In the genomic region with DNA sequence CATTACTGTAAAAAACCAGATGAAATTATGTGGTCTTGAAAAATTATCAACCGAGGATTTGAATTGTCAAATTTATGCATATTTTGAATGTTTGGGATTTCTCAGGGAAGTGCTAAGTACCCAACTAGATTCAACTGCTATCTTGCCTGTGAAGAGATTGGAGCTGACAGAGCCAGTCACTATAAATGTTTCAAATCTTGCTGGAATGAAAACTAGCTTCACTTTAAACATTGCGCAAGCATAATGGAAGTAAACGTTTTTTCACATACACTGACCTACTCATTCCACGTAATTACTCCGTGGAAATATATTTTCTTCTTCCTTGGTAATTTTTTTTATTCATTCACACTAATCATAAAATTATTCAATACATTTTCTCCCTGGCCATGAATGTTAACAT, we compare ENCODE assay signal across 11 cellular contexts.
"Had no signal": no experiment of that assay in that cellular context is flagged by ENCODE, and none has a peak within 500 bp of the region (broad histone marks: within the 10 kb centered on the region; RNA-seq: fewer than 3 reads in every experiment).

No MANE protein-coding gene starts in this region.

- H3K27ac Mint-ChIP-seq: activated naive CD8-positive, alpha-beta T cell treated with anti-CD3 and anti-CD28 coated beads, Interleukin-2, amount 10 ng/mL, durations not matched to agents 7 days and 5 days; T-helper 17 cell had no signal

- DNase-seq: activated CD4-positive, alpha-beta T cell treated with anti-CD3 and anti-CD28 coated beads, Interleukin-2, amount 50 U/mL, for 48 hours; activated naive CD8-positive, alpha-beta T cell treated with anti-CD3 and anti-CD28 coated beads, Interleukin-2, amount 10 ng/mL, durations not matched to agents 7 days and 5 days; activated T-cell treated with anti-CD3 and anti-CD28 coated beads, Interleukin-2, amount 50 U/mL, for 48 hours; colonic mucosa; effector CD8-positive, alpha-beta T cell; left ventricle myocardium superior; stimulated activated CD4-positive, alpha-beta T cell treated with anti-CD3 and anti-CD28 coated beads, Interleukin-2, amount 100 ng/mL, for 24 hours; stimulated activated naive CD4-positive, alpha-beta T cell; T-helper 17 cell had no signal

- H3K4me1 Mint-ChIP-seq: activated naive CD8-positive, alpha-beta T cell treated with anti-CD3 and anti-CD28 coated beads, Interleukin-2, amount 10 ng/mL, durations not matched to agents 7 days and 5 days; T-helper 17 cell had no signal

- H3K4me3 Mint-ChIP-seq: activated naive CD8-positive, alpha-beta T cell treated with anti-CD3 and anti-CD28 coated beads, Interleukin-2, amount 10 ng/mL, durations not matched to agents 7 days and 5 days; T-helper 17 cell had no signal

- H3K36me3 Mint-ChIP-seq: activated naive CD8-positive, alpha-beta T cell treated with anti-CD3 and anti-CD28 coated beads, Interleukin-2, amount 10 ng/mL, durations not matched to agents 7 days and 5 days had no signal

- H3K9me3 Mint-ChIP-seq: activated naive CD8-positive, alpha-beta T cell treated with anti-CD3 and anti-CD28 coated beads, Interleukin-2, amount 10 ng/mL, durations not matched to agents 7 days and 5 days had no signal

- ATAC-seq: activated CD4-positive, CD25-positive, alpha-beta regulatory T cell treated with anti-CD3 and anti-CD28 coated beads, Interleukin-2, amount 50 U/mL, for 24 hours; left ventricle myocardium superior; sciatic nerve; T-helper 17 cell had no signal
